Comparison of ENCODE assay signal across 1 cellular context in the genomic region with DNA sequence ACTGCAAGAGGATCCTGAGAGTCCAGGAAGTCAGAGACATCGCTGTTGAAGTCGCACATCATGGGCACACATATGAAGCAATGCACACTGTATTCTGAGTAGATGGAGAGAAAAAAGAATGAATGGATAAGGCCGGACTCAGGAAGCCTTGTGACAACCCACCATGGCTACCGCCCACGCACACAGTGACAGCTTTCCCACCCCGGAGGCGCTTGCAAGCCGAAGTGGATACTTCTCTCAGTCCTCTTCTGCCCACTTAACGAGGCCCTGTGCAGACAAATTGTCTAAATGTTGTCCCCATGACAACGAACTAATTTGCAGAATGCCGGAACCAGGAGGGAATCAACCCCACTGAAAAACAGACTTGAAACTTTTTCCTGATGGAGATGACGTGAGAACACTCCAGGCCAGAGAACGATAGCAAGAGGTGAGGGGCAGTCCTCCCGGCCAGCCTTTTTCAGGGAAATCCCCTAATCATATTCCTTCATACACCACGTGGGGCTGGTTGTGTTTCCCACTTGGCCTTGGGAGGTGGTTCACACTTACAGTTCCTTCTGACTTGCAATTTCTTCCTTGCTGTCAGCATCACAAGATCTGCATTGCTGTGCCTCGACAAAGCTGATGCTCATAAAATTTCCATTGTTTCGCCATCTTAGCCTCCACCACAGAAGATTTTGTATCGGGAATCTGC.
TF ChIP-seq lines count a peak whose summit lies in the region.

No MANE protein-coding gene starts in this region.

TF ChIP-seq in H1, 55 proteins besides CTCF, POLR2A, EP300 and RAD21:
- no peak for TF ChIP-seq RNF2 (IDR thresholded peaks at IDR 0.05; ENCODE audit: borderline replicate concordance, low read depth, low read length, missing control alignments, poor library complexity, severe bottlenecking)
- no peak for TF ChIP-seq SP2 (IDR thresholded peaks at IDR 0.05; ENCODE audit: low read length)
- TF ChIP-seq BCL11A (IDR thresholded peaks at IDR 0.05; ENCODE audit: low read depth in 2 of 2, low read length in 2 of 2) = no peak
- TF ChIP-seq EGR1 (IDR thresholded peaks at IDR 0.05; ENCODE audit: borderline replicate concordance, low read depth, low read length) = no peak
- no peak for TF ChIP-seq HDAC2 (IDR thresholded peaks at IDR 0.05; ENCODE audit: borderline replicate concordance in 1 of 2, low read depth in 2 of 2, low read length in 2 of 2)
